In genomic region chr4:1002131-1002630, GRCh38 we compare ENCODE assay signal across 11 cellular contexts. TPM values are rescaled to one million over a fixed set of nuclear protein-coding genes. Genes with fewer than 3 reads are reported as not detected.
A peak's percentile ranks its signal among the peaks of the same experiment; 100 is the strongest.
DNase-seq lines count a peak whose midpoint lies in the region; ATAC-seq and TF ChIP-seq lines count a peak whose summit lies in the region.
"Had no signal": no experiment of that assay in that cellular context is flagged by ENCODE, and none has a peak within 500 bp of the region (broad histone marks: within the 10 kb centered on the region; RNA-seq: fewer than 3 reads in every experiment).

No MANE protein-coding gene starts in this region.

- no peaks in the 10 kb centered on the region for H3K36me3 ChIP-seq in neural progenitor cell

- no peak overlapping the region for H3K27ac ChIP-seq in neural progenitor cell

- intact Hi-C loops in left ventricle myocardium superior (cut with micrococcal nuclease): no loop called here

- in situ Hi-C loops in ACHN (cut with HindIII; ENCODE audit: low pct_ligation_motif_present, low pct_unique_long_range_greater_than_20kb, low sequenced_read_pairs): no loop called here

- H4K20me1 ChIP-seq in neural progenitor cell (ENCODE audit: low read depth): peaks cover 36% of the 10 kb centered on the region

- DNase-seq in COLO668 (lab: John Stamatoyannopoulos, UW; ENCODE audit: unreplicated experiment) (peak; percentile 48), NCI-H69 (lab: John Stamatoyannopoulos, UW) (peak; percentile 19), left ventricle myocardium superior (peak; percentile 61), neural progenitor cell (ENCODE audit: low spot score) (peak; percentile 59), NCI-H510A (lab: John Stamatoyannopoulos, UW) (no peak), ACHN (no peak), UCSD-AML1 (lab: John Stamatoyannopoulos, UW; ENCODE audit: unreplicated experiment) (no peak)
- no peak for DNase-seq in stimulated activated naive CD4-positive, alpha-beta T cell treated with Interleukin-2 at 50 U/mL for 16 hours (lab: John Stamatoyannopoulos, UW)
- DNase-seq: NCI-H1694, PC-3, T-helper 2 cell had no signal

- H3K79me2 ChIP-seq in neural progenitor cell (ENCODE audit: low read depth): no peaks in the 10 kb centered on the region

- peaks cover 4% of the 10 kb centered on the region for H3K36me3 Mint-ChIP-seq in neural progenitor cell

- peak overlapping the region; percentile 40 for H3K4me3 ChIP-seq in neural progenitor cell

- no peak for TF ChIP-seq CTCF in neural progenitor cell (IDR thresholded peaks at IDR 0.05)

- H3K27me3 ChIP-seq in neural progenitor cell: peaks cover 100% of the 10 kb centered on the region

- peaks cover 10% of the 10 kb centered on the region for H3K9me3 Mint-ChIP-seq in neural progenitor cell

- H3K9ac ChIP-seq in neural progenitor cell: no peak overlapping the region

- peaks cover 6% of the 10 kb centered on the region for H3K4me1 Mint-ChIP-seq in neural progenitor cell

- no peaks in the 10 kb centered on the region for H3K9me3 ChIP-seq in neural progenitor cell (ENCODE audit: low read depth)

- no peaks in the 10 kb centered on the region for H3F3A ChIP-seq in neural progenitor cell (ENCODE audit: low read depth)

- H2AFZ ChIP-seq in neural progenitor cell (replicated peaks): no peak overlapping the region

- peak overlapping the region; percentile 65 for H3K4me3 Mint-ChIP-seq in neural progenitor cell

- H3K27me3 Mint-ChIP-seq in neural progenitor cell (ENCODE audit: insufficient read depth, low read depth): peaks cover 56% of the 10 kb centered on the region

- H3K27ac Mint-ChIP-seq in neural progenitor cell: no peak overlapping the region

- ATAC-seq in left ventricle myocardium superior: peak; percentile 31
- ATAC-seq: PC-3 had no signal

- peaks cover 9% of the 10 kb centered on the region for H3K4me1 ChIP-seq in neural progenitor cell

- peak overlapping the region; percentile 72 for H3K4me2 ChIP-seq in neural progenitor cell

RNA-seq across cellular contexts. Expression of gene SLC26A1, which starts 9.0 kb away (rescaled TPM):
- total RNA-seq in left ventricle myocardium superior (not detected), neural progenitor cell (ENCODE audit: low replicate concordance) (0.19 TPM in 1 of 2 replicates, not detected in the other)
- total RNA-seq: PC-3 had no signal

RNA-seq across cellular contexts. Expression of gene FGFRL1, which starts 9.2 kb away (rescaled TPM):
- total RNA-seq in left ventricle myocardium superior: 26.6 TPM
- total RNA-seq in neural progenitor cell (ENCODE audit: low replicate concordance): 9.6 and 27.4 TPM in 2 replicates

RNA-seq across cellular contexts. Expression of gene IDUA, which starts 15.3 kb away (rescaled TPM):
- total RNA-seq in left ventricle myocardium superior (8.7 TPM), neural progenitor cell (ENCODE audit: low replicate concordance) (0.47 and 10.7 TPM in 2 replicates)

RNA-seq across cellular contexts. Expression of gene DGKQ, which starts 28.8 kb away (rescaled TPM):
- total RNA-seq in left ventricle myocardium superior (3.6 TPM), neural progenitor cell (ENCODE audit: low replicate concordance) (5.1 and 16.0 TPM in 2 replicates)

Comparison
In these comparisons a context has a peak if more than half of its experiments do, and no peak if none do; other contexts are left out.
1. DNase-seq: peak in COLO668 (single experiment), NCI-H69 (single experiment), left ventricle myocardium superior (single experiment) and neural progenitor cell (single experiment); none in NCI-H510A (single experiment), ACHN (single experiment), UCSD-AML1 (single experiment) and stimulated activated naive CD4-positive, alpha-beta T cell treated with Interleukin-2 at 50 U/mL for 16 hours (single experiment).